Comparison of ENCODE assay signal across 39 cellular contexts in genomic region chrX:110512341-110512740, GRCh38.
"Had no signal": no experiment of that assay in that cellular context is flagged by ENCODE, and none has a peak within 500 bp of the region (broad histone marks: within the 10 kb centered on the region; RNA-seq: fewer than 3 reads in every experiment).

No MANE protein-coding gene starts in this region.

- DNase-seq: activated effector memory CD4-positive, alpha-beta T cell treated with anti-CD3 and anti-CD28 coated beads, Interleukin-2, amount 50 U/mL, for 16 hours; activated effector memory CD4-positive, alpha-beta T cell treated with Interleukin-2 at 50 U/mL for 16 hours; activated gamma-delta T cell; activated gamma-delta T cell treated with Interleukin-2 at 50 U/mL for 16 hours; activated naive CD4-positive, alpha-beta T cell; activated naive CD4-positive, alpha-beta T cell treated with anti-CD3 and anti-CD28 coated beads for 36 hours; activated naive CD4-positive, alpha-beta T cell treated with anti-CD3 and anti-CD28 coated beads, Interleukin-2, amount 10 ng/mL, durations not matched to agents 7 days and 5 days; activated naive CD4-positive, alpha-beta T cell treated with anti-CD3 and anti-CD28 coated beads, Interleukin-2, amount 50 U/mL, for 16 hours; activated naive CD4-positive, alpha-beta T cell treated with Interleukin-2 at 50 U/mL for 16 hours; activated naive CD8-positive, alpha-beta T cell treated with anti-CD3 and anti-CD28 coated beads for 36 hours; activated naive CD8-positive, alpha-beta T cell treated with anti-CD3 and anti-CD28 coated beads, Interleukin-2, amount 10 ng/mL, durations not matched to agents 7 days and 5 days; activated naive CD8-positive, alpha-beta T cell treated with anti-CD3 and anti-CD28 coated beads, Interleukin-2, amount 50 U/mL, for 24 hours; activated T-cell treated with anti-CD3 and anti-CD28 coated beads, Interleukin-2, amount 50 U/mL, for 1 hour; activated T-cell treated with anti-CD3 and anti-CD28 coated beads, Interleukin-2, amount 50 U/mL, for 24 hours; activated T-cell treated with anti-CD3 and anti-CD28 coated beads, Interleukin-2, amount 50 U/mL, for 4 hours; activated T-cell treated with anti-CD3 and anti-CD28 coated beads, Interleukin-2, amount 50 U/mL, for 48 hours; activated T-cell treated with anti-CD3 and anti-CD28 coated beads, Interleukin-2, amount 50 U/mL, for 72 hours; adrenal gland; amniotic stem cell; amygdala; anterior cingulate cortex; body of pancreas; brain microvascular endothelial cell; caudate nucleus; central memory CD4-positive, alpha-beta T cell; cerebellar nuclear complex had no signal

- H3K9me3 ChIP-seq: adrenal gland, ascending aorta, body of pancreas, breast epithelium had no signal

- H3K27ac ChIP-seq: adrenal gland, ascending aorta, body of pancreas, brain microvascular endothelial cell, breast epithelium, cardiac muscle cell had no signal

- H3K9me3 Mint-ChIP-seq: activated naive CD4-positive, alpha-beta T cell treated with anti-CD3 and anti-CD28 coated beads for 36 hours; activated naive CD4-positive, alpha-beta T cell treated with anti-CD3 and anti-CD28 coated beads, Interleukin-2, amount 10 ng/mL, durations not matched to agents 7 days and 5 days; activated naive CD4-positive, alpha-beta T cell treated with anti-CD3 and anti-CD28 coated beads, Interleukin-2, amount 50 U/mL, for 24 hours; activated naive CD4-positive, alpha-beta T cell treated with anti-CD3 and anti-CD28 coated beads, Interleukin-2, amount 50 U/mL, for 72 hours; activated naive CD8-positive, alpha-beta T cell treated with anti-CD3 and anti-CD28 coated beads, Interleukin-2, amount 10 ng/mL, durations not matched to agents 7 days and 5 days; activated naive CD8-positive, alpha-beta T cell treated with anti-CD3 and anti-CD28 coated beads, Interleukin-2, amount 50 U/mL, for 24 hours; activated T-cell treated with anti-CD3 and anti-CD28 coated beads, Interleukin-2, amount 50 U/mL, for 24 hours; activated T-cell treated with anti-CD3 and anti-CD28 coated beads, Interleukin-2, amount 50 U/mL, for 4 hours; activated T-helper 1 cell treated with anti-CD3 and anti-CD28 coated beads, Interleukin-12 subunit alpha, Interleukin-12 subunit beta, Interleukin-2, Interleukin-4 antibody, amounts not matched to agents 30 ng/mL and 10 ng/mL and 1 ng/mL, durations not matched to agents 14 hours and 24 hours and 36 hours; activated T-helper 17 cell treated with anti-CD3 and anti-CD28 coated beads, Interleukin-2, amount 50 U/mL, for 72 hours; activated T-helper 2 cell treated with anti-CD3 and anti-CD28 coated beads, Interferon-gamma antibody, Interleukin-2, Interleukin-4, amounts not matched to agents 10 μg/mL and 5 μg/mL and 100 μg/mL, durations not matched to agents 14 hours and 24 hours and 36 hours; brain; central memory CD8-positive, alpha-beta T cell had no signal

- H3K4me1 Mint-ChIP-seq: activated naive CD4-positive, alpha-beta T cell treated with anti-CD3 and anti-CD28 coated beads, Interleukin-2, amount 50 U/mL, for 24 hours; activated naive CD8-positive, alpha-beta T cell treated with anti-CD3 and anti-CD28 coated beads for 36 hours; activated naive CD8-positive, alpha-beta T cell treated with anti-CD3 and anti-CD28 coated beads, Interleukin-2, amount 10 ng/mL, durations not matched to agents 7 days and 5 days; activated naive CD8-positive, alpha-beta T cell treated with anti-CD3 and anti-CD28 coated beads, Interleukin-2, amount 50 U/mL, for 24 hours; activated T-helper 17 cell treated with anti-CD3 and anti-CD28 coated beads, Interleukin-2, amount 50 U/mL, for 72 hours; central memory CD8-positive, alpha-beta T cell had no signal

- H3K36me3 Mint-ChIP-seq: activated naive CD4-positive, alpha-beta T cell treated with anti-CD3 and anti-CD28 coated beads, Interleukin-2, amount 10 ng/mL, durations not matched to agents 7 days and 5 days; activated naive CD4-positive, alpha-beta T cell treated with anti-CD3 and anti-CD28 coated beads, Interleukin-2, amount 50 U/mL, for 24 hours; activated naive CD4-positive, alpha-beta T cell treated with anti-CD3 and anti-CD28 coated beads, Interleukin-2, amount 50 U/mL, for 72 hours; activated naive CD8-positive, alpha-beta T cell; activated naive CD8-positive, alpha-beta T cell treated with anti-CD3 and anti-CD28 coated beads, Interleukin-2, amount 10 ng/mL, durations not matched to agents 7 days and 5 days; brain had no signal

- H3K4me3 ChIP-seq: adrenal gland, ascending aorta, body of pancreas, breast epithelium, cardiac muscle cell had no signal

- FAIRE-seq: bronchial epithelial cell, colon had no signal

- H3K27me3 Mint-ChIP-seq: activated naive CD4-positive, alpha-beta T cell treated with anti-CD3 and anti-CD28 coated beads, Interleukin-2, amount 10 ng/mL, durations not matched to agents 7 days and 5 days; activated naive CD8-positive, alpha-beta T cell; activated naive CD8-positive, alpha-beta T cell treated with anti-CD3 and anti-CD28 coated beads for 36 hours; activated naive CD8-positive, alpha-beta T cell treated with anti-CD3 and anti-CD28 coated beads, Interleukin-2, amount 10 ng/mL, durations not matched to agents 7 days and 5 days; activated naive CD8-positive, alpha-beta T cell treated with anti-CD3 and anti-CD28 coated beads, Interleukin-2, amount 50 U/mL, for 24 hours; activated T-helper 17 cell treated with anti-CD3 and anti-CD28 coated beads, Interleukin-2, amount 50 U/mL, for 72 hours; brain; central memory CD8-positive, alpha-beta T cell had no signal

- H3K4me3 Mint-ChIP-seq: activated naive CD4-positive, alpha-beta T cell treated with anti-CD3 and anti-CD28 coated beads for 36 hours; activated naive CD4-positive, alpha-beta T cell treated with anti-CD3 and anti-CD28 coated beads, Interleukin-2, amount 10 ng/mL, durations not matched to agents 7 days and 5 days; activated naive CD4-positive, alpha-beta T cell treated with anti-CD3 and anti-CD28 coated beads, Interleukin-2, amount 50 U/mL, for 24 hours; activated naive CD8-positive, alpha-beta T cell; activated naive CD8-positive, alpha-beta T cell treated with anti-CD3 and anti-CD28 coated beads for 36 hours; activated naive CD8-positive, alpha-beta T cell treated with anti-CD3 and anti-CD28 coated beads, Interleukin-2, amount 10 ng/mL, durations not matched to agents 7 days and 5 days; activated naive CD8-positive, alpha-beta T cell treated with anti-CD3 and anti-CD28 coated beads, Interleukin-2, amount 50 U/mL, for 24 hours; activated T-cell treated with anti-CD3 and anti-CD28 coated beads, Interleukin-2, amount 50 U/mL, for 24 hours; activated T-cell treated with anti-CD3 and anti-CD28 coated beads, Interleukin-2, amount 50 U/mL, for 4 hours; activated T-cell treated with anti-CD3 and anti-CD28 coated beads, Interleukin-2, amount 50 U/mL, for 72 hours; activated T-helper 1 cell treated with anti-CD3 and anti-CD28 coated beads, Interleukin-12 subunit alpha, Interleukin-12 subunit beta, Interleukin-2, Interleukin-4 antibody, amounts not matched to agents 30 ng/mL and 10 ng/mL and 1 ng/mL, durations not matched to agents 14 hours and 24 hours and 36 hours; activated T-helper 17 cell treated with anti-CD3 and anti-CD28 coated beads, Interleukin-2, amount 50 U/mL, for 72 hours; brain; central memory CD8-positive, alpha-beta T cell had no signal

- H3K27ac Mint-ChIP-seq: activated naive CD4-positive, alpha-beta T cell treated with anti-CD3 and anti-CD28 coated beads for 36 hours; activated naive CD4-positive, alpha-beta T cell treated with anti-CD3 and anti-CD28 coated beads, Interleukin-2, amount 10 ng/mL, durations not matched to agents 7 days and 5 days; activated naive CD4-positive, alpha-beta T cell treated with anti-CD3 and anti-CD28 coated beads, Interleukin-2, amount 50 U/mL, for 24 hours; activated naive CD4-positive, alpha-beta T cell treated with anti-CD3 and anti-CD28 coated beads, Interleukin-2, amount 50 U/mL, for 72 hours; activated naive CD8-positive, alpha-beta T cell; activated naive CD8-positive, alpha-beta T cell treated with anti-CD3 and anti-CD28 coated beads for 36 hours; activated naive CD8-positive, alpha-beta T cell treated with anti-CD3 and anti-CD28 coated beads, Interleukin-2, amount 10 ng/mL, durations not matched to agents 7 days and 5 days; activated naive CD8-positive, alpha-beta T cell treated with anti-CD3 and anti-CD28 coated beads, Interleukin-2, amount 50 U/mL, for 24 hours; activated T-cell treated with anti-CD3 and anti-CD28 coated beads, Interleukin-2, amount 50 U/mL, for 24 hours; activated T-cell treated with anti-CD3 and anti-CD28 coated beads, Interleukin-2, amount 50 U/mL, for 72 hours; activated T-helper 1 cell treated with anti-CD3 and anti-CD28 coated beads, Interleukin-12 subunit alpha, Interleukin-12 subunit beta, Interleukin-2, Interleukin-4 antibody, amounts not matched to agents 30 ng/mL and 10 ng/mL and 1 ng/mL, durations not matched to agents 14 hours and 24 hours and 36 hours; activated T-helper 17 cell treated with anti-CD3 and anti-CD28 coated beads, Interleukin-2, amount 50 U/mL, for 72 hours; activated T-helper 2 cell treated with anti-CD3 and anti-CD28 coated beads, Interferon-gamma antibody, Interleukin-2, Interleukin-4, amounts not matched to agents 10 μg/mL and 5 μg/mL and 100 μg/mL, durations not matched to agents 14 hours and 24 hours and 36 hours; brain had no signal

- H3K4me1 ChIP-seq: adrenal gland, ascending aorta, body of pancreas, breast epithelium had no signal

- ATAC-seq: activated naive CD4-positive, alpha-beta T cell treated with anti-CD3 and anti-CD28 coated beads, Interleukin-2, amount 50 U/mL, for 72 hours; activated naive CD8-positive, alpha-beta T cell treated with anti-CD3 and anti-CD28 coated beads, Interleukin-2, amount 50 U/mL, for 24 hours; activated T-cell treated with anti-CD3 and anti-CD28 coated beads, Interleukin-2, amount 50 U/mL, for 4 hours; activated T-cell treated with anti-CD3 and anti-CD28 coated beads, Interleukin-2, amount 50 U/mL, for 72 hours; activated T-helper 17 cell treated with anti-CD3 and anti-CD28 coated beads, Interleukin-2, amount 50 U/mL, for 72 hours; body of pancreas had no signal

- H3K36me3 ChIP-seq: adrenal gland, ascending aorta, brain microvascular endothelial cell, breast epithelium, cardiac muscle cell had no signal

- H3K27me3 ChIP-seq: ascending aorta, body of pancreas, brain microvascular endothelial cell, cardiac muscle cell had no signal
